In genomic region chr19:3775374-3775711, GRCh38 we compare ENCODE assay signal across 13 cellular contexts. TPM values are rescaled to one million over a fixed set of nuclear protein-coding genes. Genes with fewer than 3 reads are reported as not detected.
DNase-seq lines count a peak whose midpoint lies in the region; TF ChIP-seq lines count a peak whose summit lies in the region.
"Had no signal": no experiment of that assay in that cellular context is flagged by ENCODE, and none has a peak within 500 bp of the region (broad histone marks: within the 10 kb centered on the region; RNA-seq: fewer than 3 reads in every experiment).

No MANE protein-coding gene starts in this region.

- H3K27ac ChIP-seq in WERI-Rb-1: peak overlapping the region; percentile 94
- no peak overlapping the region for H3K27ac ChIP-seq in effector memory CD4-positive, alpha-beta T cell (ENCODE audit: insufficient read depth, low read length, poor library complexity, severe bottlenecking)

- no peaks in the 10 kb centered on the region for H3K4me1 ChIP-seq in effector memory CD4-positive, alpha-beta T cell (ENCODE audit: control insufficient read depth, insufficient read depth, low read length, poor library complexity, severe bottlenecking)

- H3K9me3 ChIP-seq in WERI-Rb-1 (ENCODE audit: severe bottlenecking): no peaks in the 10 kb centered on the region
- no peaks in the 10 kb centered on the region for H3K9me3 ChIP-seq in effector memory CD4-positive, alpha-beta T cell (ENCODE audit: control insufficient read depth, low read length)

- TF ChIP-seq CTCF in WERI-Rb-1 (IDR thresholded peaks at IDR 0.05; ENCODE audit: low read depth, low read length): no peak

- H3K27me3 ChIP-seq in H7 (ENCODE audit: control insufficient read depth, insufficient read depth, low read length) (no peaks in the 10 kb centered on the region), WERI-Rb-1 (ENCODE audit: insufficient read depth, low read depth, severe bottlenecking) (no peaks in the 10 kb centered on the region)
- H3K27me3 ChIP-seq in effector memory CD4-positive, alpha-beta T cell (replicated peaks; ENCODE audit: control insufficient read depth, insufficient read depth, low read length, poor library complexity, severe bottlenecking): no peaks in the 10 kb centered on the region

- H3K4me3 ChIP-seq in H7 (ENCODE audit: insufficient read depth, low read depth, low read length) (no peak overlapping the region), WERI-Rb-1 (ENCODE audit: low read depth, low read length) (no peak overlapping the region)
- no peak overlapping the region for H3K4me3 ChIP-seq in effector memory CD4-positive, alpha-beta T cell (ENCODE audit: insufficient read depth, low read depth, low read length, poor library complexity, severe bottlenecking)

- H3K36me3 ChIP-seq in H7 (replicated peaks; ENCODE audit: control insufficient read depth, insufficient read depth, low read length) (no peaks in the 10 kb centered on the region), WERI-Rb-1 (peaks cover 41% of the 10 kb centered on the region)
- no peaks in the 10 kb centered on the region for H3K36me3 ChIP-seq in effector memory CD4-positive, alpha-beta T cell (ENCODE audit: control insufficient read depth, insufficient read depth, low read length)

- DNase-seq in H7: peak; percentile 36
- no peak for DNase-seq in WERI-Rb-1
- no peak for DNase-seq in effector memory CD4-positive, alpha-beta T cell
- DNase-seq in iPS-NIHi7 (ENCODE audit: extremely low spot score): no peak
- DNase-seq: C1 segment of cervical spinal cord, Calu3, COR-L47, DMS53, DMS79 treated with DMSO at 0.1 percent for 48 hours, GOT3 had no signal

RNA-seq across cellular contexts. Expression of gene RAX2, which starts 3.3 kb away (rescaled TPM):
- total RNA-seq in H7 (2014; rRNA removed; shearing (Covaris generic)): not detected in 2 replicates
- total RNA-seq: A172; A673; Calu3; CD4-positive, alpha-beta memory T cell had no signal

RNA-seq across cellular contexts. Expression of gene MATK, which starts 10.8 kb away (rescaled TPM):
- total RNA-seq in H7 (2014; rRNA removed; shearing (Covaris generic)): 19.1 and 22.8 TPM in 2 replicates
- total RNA-seq: Calu3 had no signal

RNA-seq across cellular contexts. Expression of gene MRPL54, which starts 12.9 kb away (rescaled TPM):
- 56.3 and 62.1 TPM in 2 replicates for total RNA-seq in H7 (2014; rRNA removed; shearing (Covaris generic))

RNA-seq across cellular contexts. Expression of gene APBA3, which starts 13.9 kb away (rescaled TPM):
- 36.8 and 37.3 TPM in 2 replicates for total RNA-seq in H7 (2014; rRNA removed; shearing (Covaris generic))
